In the genomic region with DNA sequence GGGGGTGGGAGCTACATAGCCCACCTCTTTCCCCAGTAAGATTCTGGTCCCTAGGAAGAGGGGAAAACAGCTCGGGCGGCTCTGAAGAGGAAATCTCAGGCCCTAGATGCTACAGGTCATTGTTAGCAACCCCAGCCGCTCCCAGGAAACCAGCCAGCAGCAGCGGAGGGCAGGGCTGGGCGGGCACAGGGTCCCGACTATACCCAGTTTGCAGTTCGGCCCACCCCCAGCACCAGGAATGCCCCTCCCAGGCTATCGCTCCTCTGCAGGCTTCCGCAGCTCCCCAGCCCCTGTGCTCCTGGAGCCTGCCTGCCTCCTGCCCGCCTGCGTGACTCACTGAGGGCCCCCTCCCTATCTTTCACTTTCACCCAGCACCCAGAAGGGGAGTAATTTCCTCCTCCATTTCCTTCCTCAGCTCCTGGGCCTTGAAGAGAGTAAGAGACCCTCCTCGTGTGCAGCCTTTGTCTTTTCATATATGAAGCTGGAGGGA, we compare ENCODE assay signal across 8 cellular contexts. TPM values are rescaled to one million over a fixed set of nuclear protein-coding genes. Genes with fewer than 3 reads are reported as not detected.
DNase-seq lines count a peak whose midpoint lies in the region; ATAC-seq and TF ChIP-seq lines count a peak whose summit lies in the region.

No MANE protein-coding gene starts in this region.

- no peaks in the 10 kb centered on the region for H3K9me3 Mint-ChIP-seq in activated CD4-positive, alpha-beta T cell treated with anti-CD3 and anti-CD28 coated beads, Interleukin-2, amount 10 ng/mL, durations not matched to agents 7 days and 5 days
- H3K9me3 Mint-ChIP-seq in memory B cell: no peaks in the 10 kb centered on the region

- CTCF ChIA-PET in activated CD4-positive, alpha-beta T cell treated with anti-CD3 and anti-CD28 coated beads, Interleukin-2, amount 10 ng/mL, durations not matched to agents 7 days and 5 days (lab: Charles Lee): interaction anchor here (0.6 to 13.1 kb wide), 10 partner anchors 13 to 1784 kb away, joined by 3 to 102 read pairs (median 5); a partner anchor contains a TSS

- H3K36me3 Mint-ChIP-seq in activated CD4-positive, alpha-beta T cell treated with anti-CD3 and anti-CD28 coated beads, Interleukin-2, amount 10 ng/mL, durations not matched to agents 7 days and 5 days (ENCODE audit: low read depth): peaks cover 29% of the 10 kb centered on the region
- H3K36me3 Mint-ChIP-seq in memory B cell: peaks cover 6% of the 10 kb centered on the region

- TF ChIP-seq CTCF in GM06990 (IDR thresholded peaks at IDR 0.05; ENCODE audit: insufficient read depth, low read length, poor library complexity, severe bottlenecking): no peak

- H3K4me3 ChIP-seq in GM06990 (replicated peaks; ENCODE audit: low read depth, low read length): peak overlapping the region; percentile 41

- peak overlapping the region; percentile 90 for H3K27ac Mint-ChIP-seq in activated CD4-positive, alpha-beta T cell treated with anti-CD3 and anti-CD28 coated beads, Interleukin-2, amount 10 ng/mL, durations not matched to agents 7 days and 5 days
- peak overlapping the region; percentile 90 for H3K27ac Mint-ChIP-seq in memory B cell

- no peaks in the 10 kb centered on the region for H3K27me3 ChIP-seq in GM06990 (replicated peaks; ENCODE audit: control insufficient read depth, insufficient read depth, low read length)

- no peak for DNase-seq in GM06990 (ENCODE audit: extremely low read depth, insufficient read length)
- peak; percentile 71 for DNase-seq in LoVo (ENCODE audit: low spot score)
- DNase-seq in activated CD4-positive, alpha-beta T cell treated with anti-CD3 and anti-CD28 coated beads, Interleukin-2, amount 10 ng/mL, durations not matched to agents 7 days and 5 days: peak; percentile 81
- peak; percentile 67 for DNase-seq in effector CD4-positive, alpha-beta T cell
- peak in 1 of 2 donors; percentile 37 for DNase-seq in memory B cell (ENCODE audit: low spot score in 2 of 2)
- peak; percentile 80 for DNase-seq in stimulated activated CD8-positive, alpha-beta memory T cell treated with anti-CD3 and anti-CD28 coated beads, Interleukin-4, amount 100 ng/mL, for 48 hours

- peak overlapping the region; percentile 82 for H3K4me3 Mint-ChIP-seq in activated CD4-positive, alpha-beta T cell treated with anti-CD3 and anti-CD28 coated beads, Interleukin-2, amount 10 ng/mL, durations not matched to agents 7 days and 5 days
- peak overlapping the region; percentile 82 for H3K4me3 Mint-ChIP-seq in memory B cell

- POLR2A ChIA-PET in activated CD4-positive, alpha-beta T cell treated with anti-CD3 and anti-CD28 coated beads, Interleukin-2, amount 10 ng/mL, durations not matched to agents 7 days and 5 days (lab: Charles Lee): interaction anchor here (0.8 to 1.4 kb wide), 3 partner anchors 12 to 29 kb away, joined by 3 to 7 read pairs (median 5); no protein-coding TSS in a partner anchor

- H3K4me1 Mint-ChIP-seq in activated CD4-positive, alpha-beta T cell treated with anti-CD3 and anti-CD28 coated beads, Interleukin-2, amount 10 ng/mL, durations not matched to agents 7 days and 5 days: peaks cover 76% of the 10 kb centered on the region
- peaks cover 51% of the 10 kb centered on the region for H3K4me1 Mint-ChIP-seq in memory B cell

- ATAC-seq in memory B cell (ENCODE audit: low read depth) (peak; percentile 77), HG03457 (IDR thresholded peaks at IDR 0.05; ENCODE audit: unreplicated experiment) (no peak), GM19467 (IDR thresholded peaks at IDR 0.05; ENCODE audit: unreplicated experiment) (no peak)

- peaks cover 33% of the 10 kb centered on the region for H3K36me3 ChIP-seq in GM06990 (ENCODE audit: control insufficient read depth, insufficient read depth, low read length)

- no peaks in the 10 kb centered on the region for H3K27me3 Mint-ChIP-seq in activated CD4-positive, alpha-beta T cell treated with anti-CD3 and anti-CD28 coated beads, Interleukin-2, amount 10 ng/mL, durations not matched to agents 7 days and 5 days
- H3K27me3 Mint-ChIP-seq in memory B cell: no peaks in the 10 kb centered on the region

RNA-seq across cellular contexts. Expression of a gene that starts 27.2 kb away (rescaled TPM):
- 10 to 100 TPM; 23.3 to 25.9 TPM for total RNA-seq in activated CD4-positive, alpha-beta T cell treated with anti-CD3 and anti-CD28 coated beads, Interleukin-2, amount 10 ng/mL, durations not matched to agents 7 days and 5 days
